In the genomic region with DNA sequence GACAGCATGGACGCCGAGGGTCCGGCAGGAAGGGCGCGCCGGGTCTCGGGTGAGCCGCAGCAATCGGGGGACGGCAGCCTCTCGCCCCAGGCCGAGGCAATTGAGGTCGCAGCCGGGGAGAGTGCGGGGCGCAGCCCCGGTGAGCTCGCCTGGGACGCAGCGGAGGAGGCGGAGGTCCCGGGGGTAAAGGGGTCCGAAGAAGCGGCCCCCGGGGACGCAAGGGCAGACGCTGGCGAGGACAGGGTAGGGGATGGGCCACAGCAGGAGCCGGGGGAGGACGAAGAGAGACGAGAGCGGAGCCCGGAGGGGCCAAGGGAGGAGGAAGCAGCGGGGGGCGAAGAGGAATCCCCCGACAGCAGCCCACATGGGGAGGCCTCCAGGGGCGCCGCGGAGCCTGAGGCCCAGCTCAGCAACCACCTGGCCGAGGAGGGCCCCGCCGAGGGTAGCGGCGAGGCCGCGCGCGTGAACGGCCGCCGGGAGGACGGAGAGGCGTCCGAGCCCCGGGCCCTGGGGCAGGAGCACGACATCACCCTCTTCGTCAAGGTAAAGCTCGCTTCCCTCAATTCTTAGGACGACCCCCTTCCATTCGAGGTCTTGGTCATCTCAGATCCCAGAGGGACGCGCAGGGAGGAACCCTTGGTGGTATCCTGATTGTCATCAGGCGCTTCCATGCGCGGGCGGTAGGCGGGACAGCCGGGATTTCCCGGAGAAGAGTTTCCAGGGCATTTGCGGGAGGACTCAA, we compare ENCODE assay signal across 8 cellular contexts.
A peak's percentile ranks its signal among the peaks of the same experiment; 100 is the strongest.
DNase-seq lines count a peak whose midpoint lies in the region; ATAC-seq and TF ChIP-seq lines count a peak whose summit lies in the region.

No MANE protein-coding gene starts in this region.

- H3K27me3 ChIP-seq in ACC112 (ENCODE audit: insufficient read depth, low read length), result peaks cover 76% of the 10 kb centered on the region
- H3K27me3 ChIP-seq in effector memory CD4-positive, alpha-beta T cell (replicated peaks; ENCODE audit: control insufficient read depth, insufficient read depth, low read length, poor library complexity, severe bottlenecking), result peaks cover 38% of the 10 kb centered on the region
- peaks cover 23% of the 10 kb centered on the region for H3K27me3 ChIP-seq in muscle layer of duodenum (ENCODE audit: low read depth, low read length)

- CTCF ChIA-PET in HEK293T (lab: Yijun Ruan, JAX), result no interaction called here

- DNase-seq in HFF-Myc (ENCODE audit: extremely low read depth, low read depth), result no peak
- no peak for DNase-seq in effector memory CD4-positive, alpha-beta T cell
- no peak for DNase-seq in NCI-H2107 treated with DMSO at 0.1 percent for 48 hours (lab: John Stamatoyannopoulos, UW; ENCODE audit: unreplicated experiment)
- DNase-seq in NCI-H510A treated with DMSO at 0.1 percent for 48 hours (lab: John Stamatoyannopoulos, UW), result no peak
- no peak for DNase-seq in HEK293T (ENCODE audit: extremely low spot score)

- no peaks in the 10 kb centered on the region for H3K79me2 ChIP-seq in ACC112 (ENCODE audit: control insufficient read depth, insufficient read depth, low read length, unreplicated experiment)

- H3K27ac ChIP-seq in ACC112 (ENCODE audit: low read depth, low read length), result no peak overlapping the region
- H3K27ac ChIP-seq in effector memory CD4-positive, alpha-beta T cell (ENCODE audit: insufficient read depth, low read length, poor library complexity, severe bottlenecking), result no peak overlapping the region
- no peak overlapping the region for H3K27ac ChIP-seq in muscle layer of duodenum (ENCODE audit: low read length)

- peak overlapping the region; percentile 70 for H2AFZ ChIP-seq in ACC112 (ENCODE audit: low read length, unreplicated experiment)

- H3K4me3 ChIP-seq in ACC112 (ENCODE audit: low read depth, low read length) (peak overlapping the region; percentile 65), HFF-Myc (replicated peaks; ENCODE audit: low read depth, low read length) (peak overlapping the region; percentile 24), muscle layer of duodenum (ENCODE audit: low read depth in 1 of 2, low read length in 2 of 2) (peak overlapping the region; percentile 42 to 59)
- H3K4me3 ChIP-seq in effector memory CD4-positive, alpha-beta T cell (ENCODE audit: insufficient read depth, low read depth, low read length, poor library complexity, severe bottlenecking), result peak overlapping the region; percentile 39

- POLR2A ChIA-PET in HEK293T (lab: Yijun Ruan, JAX), result no interaction called here

- H3K4me1 ChIP-seq in ACC112 (ENCODE audit: control insufficient read depth, insufficient read depth, low read length, unreplicated experiment) (peaks cover 4% of the 10 kb centered on the region), muscle layer of duodenum (ENCODE audit: control insufficient read depth in 1 of 2, insufficient read depth in 2 of 2, low read length in 2 of 2) (peaks cover 0 to 15% of the 10 kb centered on the region in 2 donors)
- H3K4me1 ChIP-seq in effector memory CD4-positive, alpha-beta T cell (ENCODE audit: control insufficient read depth, insufficient read depth, low read length, poor library complexity, severe bottlenecking), result peaks cover 11% of the 10 kb centered on the region

- TF ChIP-seq CTCF in HFF-Myc (IDR thresholded peaks at IDR 0.05; ENCODE audit: low read depth, low read length, missing control alignments), result no peak

- H3K36me3 ChIP-seq in ACC112 (ENCODE audit: insufficient read depth, low read length), result no peaks in the 10 kb centered on the region
- no peaks in the 10 kb centered on the region for H3K36me3 ChIP-seq in effector memory CD4-positive, alpha-beta T cell (ENCODE audit: control insufficient read depth, insufficient read depth, low read length)
- H3K36me3 ChIP-seq in muscle layer of duodenum (ENCODE audit: control insufficient read depth in 1 of 2, insufficient read depth in 2 of 2, low read length in 2 of 2), result no peaks in the 10 kb centered on the region

- H3K9me3 ChIP-seq in effector memory CD4-positive, alpha-beta T cell (ENCODE audit: control insufficient read depth, low read length), result no peaks in the 10 kb centered on the region
- H3K9me3 ChIP-seq in muscle layer of duodenum (ENCODE audit: control insufficient read depth in 1 of 2, low read length in 2 of 2), result no peaks in the 10 kb centered on the region

- no peak for ATAC-seq in HG03457 (IDR thresholded peaks at IDR 0.05; ENCODE audit: unreplicated experiment)

TF ChIP-seq in HEK293T, 16 proteins besides CTCF, POLR2A, EP300 and RAD21:
- TF ChIP-seq FOXA1 (IDR thresholded peaks at IDR 0.05) (no peak), ZNF384 (IDR thresholded peaks at IDR 0.05) (no peak), ARNT (IDR thresholded peaks at IDR 0.05) (no peak), BHLHE40 (IDR thresholded peaks at IDR 0.05; ENCODE audit: borderline replicate concordance) (no peak)
